ENCODE assay signal across 20 cellular contexts in the genomic region with DNA sequence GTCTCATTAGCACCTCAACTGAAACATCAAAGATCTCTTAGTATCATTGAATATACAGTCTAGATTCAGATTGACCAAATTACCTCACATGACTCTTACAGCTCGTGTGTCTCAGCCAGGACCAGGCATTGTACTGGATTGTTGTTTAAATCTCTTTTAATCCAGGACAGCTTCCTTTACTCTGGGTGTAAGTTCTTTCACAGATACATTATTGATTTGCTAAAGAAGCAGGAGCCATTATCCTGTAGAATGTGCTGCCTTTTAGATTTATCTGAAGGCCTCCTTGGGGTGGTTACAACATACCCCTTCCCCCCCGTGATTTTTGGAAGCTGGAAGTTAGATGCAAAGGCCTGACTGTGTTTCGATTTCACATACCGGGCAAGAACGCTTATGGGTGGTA. TPM values are rescaled to one million over a fixed set of nuclear protein-coding genes. Genes with fewer than 3 reads are reported as not detected.
DNase-seq lines count a peak whose midpoint lies in the region; ATAC-seq, FAIRE-seq and TF ChIP-seq lines count a peak whose summit lies in the region.
"Had no signal": no experiment of that assay in that cellular context is flagged by ENCODE, and none has a peak within 500 bp of the region (broad histone marks: within the 10 kb centered on the region; RNA-seq: fewer than 3 reads in every experiment).

No MANE protein-coding gene starts in this region.

- WGBS in H9 (ENCODE audit: extremely low coverage, insufficient read length, low lambda C conversion rate), result no CpG with 5 or more reads among the region's 5 CpGs
- 95% methylated on average over 5 of the region's 5 CpGs; no CpG with 5 or more reads in 1 of the 2 experiments for WGBS in H1 (ENCODE audit: extremely low coverage in 1 of 2, insufficient coverage in 1 of 2, insufficient read length in 1 of 2, insufficient replicate concordance in 2 of 2, low coverage in 1 of 2, low lambda C conversion rate in 2 of 2, missing lambda C conversion rate in 1 of 2), 2 experiments

- no peak for DNase-seq in CD14-positive monocyte (ENCODE audit: low spot score)
- no peak for DNase-seq in H9
- DNase-seq in H1 (ENCODE audit: low read depth in 1 of 2, low spot score in 2 of 2), result no peak
- DNase-seq in stimulated activated CD4-positive, alpha-beta T cell treated with anti-CD3 and anti-CD28 coated beads, Interleukin-1b, Interleukin-23, amount 100 ng/mL, for 48 hours, result no peak
- DNase-seq in NCI-H2171 treated with DMSO at 0.1 percent for 48 hours (lab: John Stamatoyannopoulos, UW), result no peak
- DNase-seq in NCI-H1092 (lab: John Stamatoyannopoulos, UW), result no peak
- DNase-seq: CD8-positive, alpha-beta T cell; GM23248; KBM-7; NCI-H1092 treated with DMSO at 0.1 percent for 48 hours; NCI-H1436 treated with DMSO at 0.1 percent for 48 hours; NCI-H2029; NCI-H345; NCI-H524; NCI-H774; NK-92 treated with Interleukin-12 subunit alpha and Interleukin-12 subunit beta, amount 100 ng/mL, for 24 hours; Peyer's patch had no signal

- H3K9me3 ChIP-seq in H9 (ENCODE audit: control insufficient read depth, low read depth, low read length), result no peaks in the 10 kb centered on the region
- no peaks in the 10 kb centered on the region for H3K9me3 ChIP-seq in H1 (ENCODE audit: insufficient read depth in 2 of 2, low read depth in 1 of 2, low read length in 1 of 2)
- H3K9me3 ChIP-seq: Peyer's patch had no signal

- H2AFZ ChIP-seq in H9 (ENCODE audit: low read length), result no peak overlapping the region
- no peak overlapping the region for H2AFZ ChIP-seq in H1 (ENCODE audit: low read length)
- H2AFZ ChIP-seq: GM23248 had no signal

- TF ChIP-seq CTCF in CD14-positive monocyte (IDR thresholded peaks at IDR 0.05), result no peak
- TF ChIP-seq CTCF in H9 (conservative IDR thresholded peaks at IDR 0.05), result no peak
- TF ChIP-seq CTCF in H1 (IDR thresholded peaks at IDR 0.05; ENCODE audit: control extremely low read depth in 1 of 3, insufficient read depth in 1 of 3, low read depth in 1 of 3, low read length in 3 of 3), result no peak

- H3K27ac ChIP-seq in H9 (ENCODE audit: insufficient read length, low read depth, low read length), result no peak overlapping the region
- H3K27ac ChIP-seq in H1 (ENCODE audit: low read depth, low read length), result no peak overlapping the region
- H3K27ac ChIP-seq: GM23248, Peyer's patch, SJSA1 had no signal

- no peak overlapping the region for H2BK15ac ChIP-seq in H9 (ENCODE audit: low read depth, low read length)
- no peak overlapping the region for H2BK15ac ChIP-seq in H1 (ENCODE audit: low read length)

- no peak for FAIRE-seq in H1 (lab: Jason Lieb, UNC)
- FAIRE-seq: GM18507 had no signal

- H3K4me3 ChIP-seq in H1 (ENCODE audit: extremely low read depth in 1 of 4, insufficient read depth in 2 of 4, low read depth in 3 of 4, low read length in 4 of 4), result no peak overlapping the region
- H3K4me3 ChIP-seq: GM23248, Peyer's patch, SJSA1 had no signal

- H3K23me2 ChIP-seq in H9 (ENCODE audit: insufficient read length, low read depth, low read length, poor library complexity, severe bottlenecking) (peaks cover 13% of the 10 kb centered on the region), H1 (ENCODE audit: low read depth, low read length) (peaks cover 3% of the 10 kb centered on the region; the same call in 1 of the 2 replicates)

- H3T11ph ChIP-seq in H9 (ENCODE audit: low read length), result no peak overlapping the region

- H3K79me2 ChIP-seq in H9 (ENCODE audit: insufficient read depth, low read length), result peaks cover 8% of the 10 kb centered on the region; the same call in 1 of the 2 replicates
- peaks cover 12 to 44% of the 10 kb centered on the region in 2 experiments for H3K79me2 ChIP-seq in H1 (ENCODE audit: control insufficient read depth in 1 of 2, insufficient read depth in 2 of 2, low read length in 2 of 2)

- H3K36me3 ChIP-seq in H1 (ENCODE audit: control insufficient read depth in 2 of 4, insufficient read depth in 4 of 4, low read length in 3 of 4), result peaks cover 44 to 81% (median 66%) of the 10 kb centered on the region in 4 experiments

- H4K5ac ChIP-seq in H9 (ENCODE audit: insufficient read length, low read depth, low read length) (no peak overlapping the region), H1 (ENCODE audit: insufficient read length, low read depth, low read length) (no peak overlapping the region)

- H3K4me1 ChIP-seq in H9 (ENCODE audit: insufficient read depth, low read length) (no peaks in the 10 kb centered on the region; the same call in 1 of the 2 replicates), H1 (replicated peaks in 1 of 4; ENCODE audit: control insufficient read depth in 3 of 4, insufficient read depth in 4 of 4, low read length in 3 of 4) (peaks cover 8 to 22% (median 13%) of the 10 kb centered on the region in 4 experiments)

- H4K20me1 ChIP-seq in H9 (ENCODE audit: control insufficient read depth, insufficient read depth, insufficient read length), result no peaks in the 10 kb centered on the region
- H4K20me1 ChIP-seq in H1 (replicated peaks in 1 of 2; ENCODE audit: control insufficient read depth in 1 of 2, insufficient read depth in 2 of 2, low read length in 2 of 2), result peaks cover 2 to 14% of the 10 kb centered on the region in 2 experiments

- H3K14ac ChIP-seq in H9 (ENCODE audit: insufficient read depth, low read length), result no peak overlapping the region
- H3K14ac ChIP-seq in H1 (ENCODE audit: insufficient read length), result no peak overlapping the region

- no peak overlapping the region for H3K18ac ChIP-seq in H9 (ENCODE audit: insufficient read length, low read depth, low read length)
- no peak overlapping the region for H3K18ac ChIP-seq in H1 (ENCODE audit: extremely low read depth, low read length)

- H3K36me3 Mint-ChIP-seq in CD14-positive monocyte, result peaks cover 47 to 61% of the 10 kb centered on the region in 2 donors
- peaks cover 62 to 87% (median 78%) of the 10 kb centered on the region in 3 experiments for H3K36me3 Mint-ChIP-seq in H9 (ENCODE audit: insufficient read depth in 1 of 3, low read depth in 3 of 3)
- H3K36me3 Mint-ChIP-seq in stimulated activated memory B cell treated with anti-CD40 and anti-IgM and Interleukin-4, amounts not matched to agents 10 μg/mL and 1 μg/mL and 100 μg/mL, for 72 hours, result peaks cover 70% of the 10 kb centered on the region

- POLR2A ChIA-PET in H1 (lab: Charles Lee; ENCODE audit: partially characterized antibody), result interaction anchor here (0.6 to 57.4 kb wide), 8 partner anchors 8 to 286 kb away, joined by 3 to 1995 read pairs (median 6); partner anchors contain the start of genes HMOX1 and MCM5

- H3K4me1 Mint-ChIP-seq in CD14-positive monocyte (peaks cover 62% of the 10 kb centered on the region), H9 (peaks cover 34 to 39% of the 10 kb centered on the region in 2 experiments)
- peaks cover 48% of the 10 kb centered on the region for H3K4me1 Mint-ChIP-seq in stimulated activated memory B cell treated with anti-CD40 and anti-IgM and Interleukin-4, amounts not matched to agents 10 μg/mL and 1 μg/mL and 100 μg/mL, for 72 hours

- H3K27me3 Mint-ChIP-seq in CD14-positive monocyte (ENCODE audit: low read depth in 3 of 3) (peaks cover 0 to 2% (median 0%) of the 10 kb centered on the region in 3 donors), H9 (ENCODE audit: low read depth) (no peaks in the 10 kb centered on the region)
- no peaks in the 10 kb centered on the region for H3K27me3 Mint-ChIP-seq in stimulated activated memory B cell treated with anti-CD40 and anti-IgM and Interleukin-4, amounts not matched to agents 10 μg/mL and 1 μg/mL and 100 μg/mL, for 72 hours

- TF ChIP-seq RAD21 in H1 (IDR thresholded peaks at IDR 0.05 in 1 of 2, conservative IDR thresholded peaks at IDR 0.05 in 1 of 2; ENCODE audit: low read depth in 2 of 2, low read length in 2 of 2), result no peak

- TF ChIP-seq EP300 in H1 (IDR thresholded peaks at IDR 0.05; ENCODE audit: borderline replicate concordance in 1 of 2, low read depth in 2 of 2, low read length in 2 of 2), result no peak

- no peak overlapping the region for H3K4me2 ChIP-seq in H9 (ENCODE audit: insufficient read depth, insufficient read length, low read length)
- H3K4me2 ChIP-seq in H1 (ENCODE audit: insufficient read depth in 1 of 2, low read depth in 2 of 2, low read length in 2 of 2), result no peak overlapping the region

- no peak overlapping the region for H2BK5ac ChIP-seq in H9 (ENCODE audit: insufficient read length, low read length)
- H2BK5ac ChIP-seq in H1 (ENCODE audit: low read depth, low read length), result 0 out of 2 replicates have a peak overlapping the region, but pooled peaks have one; percentile 24

- H3K9me3 Mint-ChIP-seq in CD14-positive monocyte, result no peaks in the 10 kb centered on the region
- H3K9me3 Mint-ChIP-seq in H9, result no peaks in the 10 kb centered on the region; a peak in 1 of 5 replicates
- H3K9me3 Mint-ChIP-seq in stimulated activated memory B cell treated with anti-CD40 and anti-IgM and Interleukin-4, amounts not matched to agents 10 μg/mL and 1 μg/mL and 100 μg/mL, for 72 hours, result no peaks in the 10 kb centered on the region
- H3K9me3 Mint-ChIP-seq: CD8-positive, alpha-beta T cell had no signal

- no peak overlapping the region for H3K4me3 Mint-ChIP-seq in CD14-positive monocyte
- H3K4me3 Mint-ChIP-seq in H9, result no peak overlapping the region; a peak in 1 of 5 replicates
- H3K4me3 Mint-ChIP-seq in stimulated activated memory B cell treated with anti-CD40 and anti-IgM and Interleukin-4, amounts not matched to agents 10 μg/mL and 1 μg/mL and 100 μg/mL, for 72 hours, result no peak overlapping the region
- H3K4me3 Mint-ChIP-seq: CD8-positive, alpha-beta T cell had no signal

- no peak for ATAC-seq in stimulated activated memory B cell treated with anti-CD40 and anti-IgM and Interleukin-4, amounts not matched to agents 10 μg/mL and 1 μg/mL and 100 μg/mL, for 72 hours
- ATAC-seq: CD8-positive, alpha-beta T cell had no signal

- CTCF ChIA-PET in H1 (lab: Charles Lee; ENCODE audit: partially characterized antibody), result interaction anchor here (1.1 to 14.1 kb wide), 4 partner anchors 18 to 54 kb away, joined by 3 to 122 read pairs (median 5); no protein-coding TSS in a partner anchor

- H4K8ac ChIP-seq in H9 (replicated peaks; ENCODE audit: insufficient read length, low read depth, low read length) (no peak overlapping the region), H1 (ENCODE audit: extremely low read depth, insufficient read depth, low read length) (no peak overlapping the region)

- H3K79me1 ChIP-seq in H9 (ENCODE audit: insufficient read depth, low read depth, low read length, poor library complexity, severe bottlenecking), result peaks cover 11% of the 10 kb centered on the region
- H3K79me1 ChIP-seq in H1 (ENCODE audit: low read depth, low read length), result peaks cover 11% of the 10 kb centered on the region; the same call in 1 of the 2 replicates

- H3K23ac ChIP-seq in H9 (ENCODE audit: insufficient read length, low read depth, low read length) (no peak overlapping the region), H1 (ENCODE audit: insufficient read length) (no peak overlapping the region)

- H3K27ac Mint-ChIP-seq in CD14-positive monocyte, result peak overlapping the region in 4 of 7 donors; percentile 5 to 85 (median 66)
- H3K27ac Mint-ChIP-seq in H9, result peak overlapping the region; percentile 22 to 62 (median 62); a peak in 5 of 7 replicates
- H3K27ac Mint-ChIP-seq in stimulated activated memory B cell treated with anti-CD40 and anti-IgM and Interleukin-4, amounts not matched to agents 10 μg/mL and 1 μg/mL and 100 μg/mL, for 72 hours, result peak overlapping the region; percentile 97
- H3K27ac Mint-ChIP-seq: CD8-positive, alpha-beta T cell had no signal

- H2BK20ac ChIP-seq in H9 (ENCODE audit: low read depth, low read length, poor library complexity, severe bottlenecking) (no peak overlapping the region), H1 (ENCODE audit: low read length) (no peak overlapping the region)

- H3K4ac ChIP-seq in H9 (ENCODE audit: low read depth, low read length), result no peak overlapping the region
- H3K4ac ChIP-seq in H1 (replicated peaks; ENCODE audit: insufficient read length, low read depth, low read length), result no peak overlapping the region

- H3K56ac ChIP-seq in H9 (ENCODE audit: insufficient read length, low read depth, low read length) (no peak overlapping the region), H1 (replicated peaks; ENCODE audit: insufficient read length, low read depth, low read length) (no peak overlapping the region)

- H2BK120ac ChIP-seq in H9 (ENCODE audit: low read depth, low read length, poor library complexity, severe bottlenecking) (no peak overlapping the region), H1 (replicated peaks; ENCODE audit: low read depth, low read length) (no peak overlapping the region)

- no peak overlapping the region for H3K9ac ChIP-seq in H9 (ENCODE audit: extremely low read depth, insufficient read length, low read length)
- H3K9ac ChIP-seq in H1 (replicated peaks in 1 of 4; ENCODE audit: extremely low read depth in 1 of 4, low read depth in 3 of 4, low read length in 3 of 4), result no peak overlapping the region; a peak in 1 of 7 replicates
- H3K9ac ChIP-seq: GM23248 had no signal

- intact Hi-C loops in CD14-positive monocyte (cut with micrococcal nuclease), result no loop called here

- no peaks in the 10 kb centered on the region for H3K27me3 ChIP-seq in H9 (ENCODE audit: insufficient read depth, low read length)
- no peaks in the 10 kb centered on the region for H3K27me3 ChIP-seq in H1 (replicated peaks in 1 of 4; ENCODE audit: control insufficient read depth in 3 of 4, extremely low read depth in 1 of 4, insufficient read depth in 3 of 4, low read length in 3 of 4)
- H3K27me3 ChIP-seq: Peyer's patch, SJSA1 had no signal

- TF ChIP-seq POLR2A in H1 (IDR thresholded peaks at IDR 0.05; ENCODE audit: control extremely low read depth in 1 of 2, low read depth in 2 of 2, low read length in 2 of 2), result no peak

- no peak overlapping the region for H2BK12ac ChIP-seq in H9 (ENCODE audit: insufficient read length, low read depth, low read length)
- H2BK12ac ChIP-seq in H1 (ENCODE audit: low read depth, low read length), result no peak overlapping the region

- H4K91ac ChIP-seq in H9 (ENCODE audit: insufficient read length, low read depth, low read length) (no peak overlapping the region), H1 (replicated peaks; ENCODE audit: insufficient read length, low read length) (no peak overlapping the region)

- H2AK5ac ChIP-seq in H9 (ENCODE audit: insufficient read length, low read length) (no peak overlapping the region), H1 (ENCODE audit: low read depth, low read length) (no peak overlapping the region)

RNA-seq across cellular contexts. Expression of gene MCM5, which starts 4.2 kb away (rescaled TPM):
- 10 to 100 TPM; 23.4 to 25.5 TPM for polyA plus RNA-seq in CD14-positive monocyte
- 274 and 293 TPM in 2 replicates for total RNA-seq in H9 (2021)
- total RNA-seq in H1 (2021; fragmentation: NEBNext Ultra II Directional; extraction: Animal tissue kit (Norgen Biotek cat#: 25700)), result 297 and 305 TPM in 2 replicates
- polyA plus RNA-seq in H1 (2011; rRNA removed), result 210 and 243 TPM in 2 replicates
- polyA plus RNA-seq in H1 (2011; cell fraction: cytosol; rRNA removed), result 212 TPM
- 524 TPM for polyA plus RNA-seq in H1 (2011; cell fraction: nucleus; rRNA removed)
- 221 to 290 TPM (median 254 TPM) in 4 replicates for polyA plus RNA-seq in H1 (2012, experiment 1 of 2)
- polyA plus RNA-seq in H1 (2012, experiment 2 of 2), result 144 TPM
- 120 TPM for polyA plus RNA-seq in H1 (2013, experiment 1 of 2)
- polyA plus RNA-seq in H1 (2013, experiment 2 of 2), result 108 TPM
- polyA minus RNA-seq in H1 (2011; rRNA and poly(A)+ RNA removed), result 447 and 449 TPM in 2 replicates
- 271 TPM for polyA minus RNA-seq in H1 (2011; cell fraction: cytosol; rRNA and poly(A)+ RNA removed)
- polyA minus RNA-seq in H1 (2011; cell fraction: nucleus; rRNA and poly(A)+ RNA removed), result 249 TPM

RNA-seq across cellular contexts. Expression of gene HMOX1, which starts 23.3 kb away (rescaled TPM):
- polyA plus RNA-seq in CD14-positive monocyte (100 to 1,000 TPM; 180 to 233 TPM), H1 (2011; rRNA removed) (39.2 and 41.6 TPM in 2 replicates)
- 22.7 and 25.7 TPM in 2 replicates for total RNA-seq in H9 (2021)
- total RNA-seq in H1 (2021; fragmentation: NEBNext Ultra II Directional; extraction: Animal tissue kit (Norgen Biotek cat#: 25700)), result 25.0 and 25.7 TPM in 2 replicates
- 28.6 TPM for polyA plus RNA-seq in H1 (2011; cell fraction: cytosol; rRNA removed)
- polyA plus RNA-seq in H1 (2011; cell fraction: nucleus; rRNA removed), result 19.6 TPM
- polyA plus RNA-seq in H1 (2012, experiment 1 of 2), result 20.2 to 27.4 TPM (median 24.8 TPM) in 4 replicates
- polyA plus RNA-seq in H1 (2012, experiment 2 of 2), result 29.7 TPM
- polyA plus RNA-seq in H1 (2013, experiment 1 of 2), result 23.9 TPM
- 27.9 TPM for polyA plus RNA-seq in H1 (2013, experiment 2 of 2)
- polyA minus RNA-seq in H1 (2011; rRNA and poly(A)+ RNA removed), result 8.0 and 8.7 TPM in 2 replicates
- 7.7 TPM for polyA minus RNA-seq in H1 (2011; cell fraction: cytosol; rRNA and poly(A)+ RNA removed)
- 9.2 TPM for polyA minus RNA-seq in H1 (2011; cell fraction: nucleus; rRNA and poly(A)+ RNA removed)
